19 cellular contexts compared by ENCODE assay signal in the genomic region with DNA sequence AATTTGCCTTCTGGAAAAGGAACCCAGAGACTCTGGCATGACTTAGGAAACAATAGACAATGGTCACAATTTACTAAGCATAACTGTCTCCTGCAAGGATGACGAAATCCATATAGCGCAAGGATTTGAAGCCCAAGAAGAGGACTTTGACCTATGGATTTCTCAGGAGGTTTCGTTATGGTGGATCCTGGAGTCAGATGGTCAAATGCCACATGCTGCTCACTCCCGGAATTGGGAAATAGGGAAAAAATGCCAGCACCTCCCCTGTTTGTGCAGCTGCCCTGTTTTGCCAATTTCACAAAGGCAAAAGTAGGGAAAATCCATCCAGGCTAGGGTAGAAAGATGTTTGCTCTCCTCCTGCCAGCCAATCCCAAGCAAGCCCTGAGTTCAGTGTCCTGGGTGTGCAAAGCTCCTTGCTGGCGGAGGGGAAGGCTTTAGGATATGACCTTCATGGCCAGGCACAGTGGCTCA. TPM values are rescaled to one million over a fixed set of nuclear protein-coding genes. Genes with fewer than 3 reads are reported as not detected.
DNase-seq lines count a peak whose midpoint lies in the region; ATAC-seq and TF ChIP-seq lines count a peak whose summit lies in the region.
"Had no signal": no experiment of that assay in that cellular context is flagged by ENCODE, and none has a peak within 500 bp of the region (broad histone marks: within the 10 kb centered on the region; RNA-seq: fewer than 3 reads in every experiment).

No MANE protein-coding gene starts in this region.

- H3K27me3 ChIP-seq in colonic mucosa (no peaks in the 10 kb centered on the region), hepatocyte (peaks cover 11% of the 10 kb centered on the region)

- H3K36me3 ChIP-seq in colonic mucosa (no peaks in the 10 kb centered on the region), hepatocyte (replicated peaks; ENCODE audit: insufficient read depth, low read depth) (no peaks in the 10 kb centered on the region)
- H3K36me3 ChIP-seq: BLaER1 treated with 17β-estradiol and CSF1 and Interleukin-3, amounts not matched to agents 10 nM and 100 nM had no signal

- H3K9ac ChIP-seq in colonic mucosa (ENCODE audit: low read depth in 2 of 2, low read length in 2 of 2), result no peak overlapping the region
- H3K9ac ChIP-seq: BLaER1 treated with 17β-estradiol and CSF1 and Interleukin-3, amounts not matched to agents 10 nM and 100 nM had no signal

- H3K4me1 ChIP-seq in colonic mucosa (no peaks in the 10 kb centered on the region), hepatocyte (ENCODE audit: insufficient read depth) (no peaks in the 10 kb centered on the region)
- H3K4me1 ChIP-seq: BLaER1 treated with 17β-estradiol and CSF1 and Interleukin-3, amounts not matched to agents 10 nM and 100 nM had no signal

- no peaks in the 10 kb centered on the region for H3K79me2 ChIP-seq in hepatocyte

- no peak overlapping the region for H2AFZ ChIP-seq in hepatocyte

- 67% methylated on average over 5 of the region's 5 CpGs for WGBS in hepatocyte (ENCODE audit: low lambda C conversion rate, missing lambda C conversion rate)

- ATAC-seq in HG03439 (IDR thresholded peaks at IDR 0.05; ENCODE audit: unreplicated experiment), result no peak
- ATAC-seq: Right ventricle myocardium inferior, SK-N-SH treated with all-trans-retinoic acid at 6 μM for 48 hours had no signal

- DNase-seq in LHCN-M2 (ENCODE audit: low read depth) (peak; percentile 72), colonic mucosa (peak; percentile 38), hepatocyte (ENCODE audit: low spot score) (peak; percentile 23), renal cortical epithelial cell (ENCODE audit: low read depth) (peak; percentile 33), Ammon's horn (ENCODE audit: low spot score) (no peak)
- DNase-seq in activated CD8-positive, alpha-beta memory T cell treated with anti-CD3 and anti-CD28 coated beads, Interleukin-2, amount 50 U/mL, for 48 hours, result no peak
- DNase-seq: DMS153, EL, H9, Kasumi-1, NCI-H1048, NCI-H1694, NCI-H2107, NCI-H446 had no signal

- H3K27ac ChIP-seq in colonic mucosa (no peak overlapping the region), hepatocyte (peak overlapping the region; percentile 20)
- H3K27ac ChIP-seq: BLaER1 treated with 17β-estradiol and CSF1 and Interleukin-3, amounts not matched to agents 10 nM and 100 nM had no signal

- TF ChIP-seq CTCF in colonic mucosa (IDR thresholded peaks at IDR 0.05) (no peak), hepatocyte (IDR thresholded peaks at IDR 0.05; ENCODE audit: poor library complexity) (no peak)

- no peaks in the 10 kb centered on the region for H4K20me1 ChIP-seq in hepatocyte (ENCODE audit: insufficient read depth, poor library complexity, severe bottlenecking)
- H4K20me1 ChIP-seq: BLaER1 treated with 17β-estradiol and CSF1 and Interleukin-3, amounts not matched to agents 10 nM and 100 nM had no signal

- H3K9me3 ChIP-seq in colonic mucosa (no peaks in the 10 kb centered on the region), hepatocyte (ENCODE audit: low read depth) (no peaks in the 10 kb centered on the region)
- H3K9me3 ChIP-seq: BLaER1 treated with 17β-estradiol and CSF1 and Interleukin-3, amounts not matched to agents 10 nM and 100 nM had no signal

- no peak overlapping the region for H3K4me2 ChIP-seq in hepatocyte
- H3K4me2 ChIP-seq: BLaER1 treated with 17β-estradiol and CSF1 and Interleukin-3, amounts not matched to agents 10 nM and 100 nM had no signal

- no peak overlapping the region for H3K4me3 ChIP-seq in colonic mucosa
- no peak overlapping the region for H3K4me3 ChIP-seq in hepatocyte
- H3K4me3 ChIP-seq: BLaER1 treated with 17β-estradiol and CSF1 and Interleukin-3, amounts not matched to agents 10 nM and 100 nM had no signal

- H3K9me2 ChIP-seq in hepatocyte (replicated peaks; ENCODE audit: insufficient read depth), result no peaks in the 10 kb centered on the region

- intact Hi-C loops in colonic mucosa (cut with DNase I), result no loop called here

RNA-seq across cellular contexts. Expression of a gene that starts 23.4 kb away (rescaled TPM):
- not detected in 2 replicates for total RNA-seq in LHCN-M2 (2014; rRNA removed)
- polyA plus RNA-seq in LHCN-M2 (2012), result not detected
- total RNA-seq in colonic mucosa, result under 1 TPM in 1 of 2 donors, not detected in 1; 0.24 TPM
- not detected in 2 replicates for total RNA-seq in hepatocyte
- polyA plus RNA-seq in hepatocyte, result not detected in 2 replicates
- not detected in 2 replicates for total RNA-seq in renal cortical epithelial cell
- total RNA-seq: H9, Right ventricle myocardium inferior had no signal
- polyA plus RNA-seq: AG04450 had no signal

RNA-seq across cellular contexts. Expression of a gene that starts 26.3 kb away (rescaled TPM):
- 0.58 and 0.80 TPM in 2 replicates for total RNA-seq in LHCN-M2 (2014; rRNA removed)
- polyA plus RNA-seq in LHCN-M2 (2012), result 0.18 TPM
- 1 to 10 TPM; 2.4 to 5.5 TPM for total RNA-seq in colonic mucosa
- 1.9 and 2.0 TPM in 2 replicates for total RNA-seq in hepatocyte
- 0.78 and 2.1 TPM in 2 replicates for polyA plus RNA-seq in hepatocyte
- total RNA-seq in renal cortical epithelial cell, result not detected in 2 replicates

RNA-seq across cellular contexts. Expression of a gene that starts 49.5 kb away (rescaled TPM):
- total RNA-seq in LHCN-M2 (2014; rRNA removed) (29.0 and 29.5 TPM in 2 replicates), colonic mucosa (10 to 100 TPM; 15.1 to 21.3 TPM), hepatocyte (26.0 and 28.7 TPM in 2 replicates), renal cortical epithelial cell (22.1 and 24.1 TPM in 2 replicates)
- 21.6 TPM for polyA plus RNA-seq in LHCN-M2 (2012)
- 48.7 and 50.9 TPM in 2 replicates for polyA plus RNA-seq in hepatocyte

Comparison
In these comparisons a context has a peak if more than half of its experiments do, and no peak if none do; other contexts are left out.
1. DNase-seq: peak in LHCN-M2 (single experiment), colonic mucosa (single experiment), hepatocyte (single experiment) and renal cortical epithelial cell (single experiment); none in Ammon's horn (single experiment) and activated CD8-positive, alpha-beta memory T cell treated with anti-CD3 and anti-CD28 coated beads, Interleukin-2, amount 50 U/mL, for 48 hours (single experiment).